ENCODE assay signal across 9 cellular contexts in genomic region chr16:67311607-67312449, GRCh38. TPM values are rescaled to one million over a fixed set of nuclear protein-coding genes. Genes with fewer than 3 reads are reported as not detected.
A peak's percentile ranks its signal among the peaks of the same experiment; 100 is the strongest.
DNase-seq lines count a peak whose midpoint lies in the region; ATAC-seq and TF ChIP-seq lines count a peak whose summit lies in the region.
"Had no signal": no experiment of that assay in that cellular context is flagged by ENCODE, and none has a peak within 500 bp of the region (broad histone marks: within the 10 kb centered on the region; RNA-seq: fewer than 3 reads in every experiment).

No MANE protein-coding gene starts in this region.

- H3K4me1 ChIP-seq in colonic mucosa (no peaks in the 10 kb centered on the region), trophoblast cell (ENCODE audit: control insufficient read depth in 1 of 2, insufficient read depth in 2 of 2, low read length in 2 of 2) (peaks cover 9 to 14% of the 10 kb centered on the region in 2 experiments), endodermal cell (ENCODE audit: control insufficient read depth, insufficient read depth, low read length) (no peaks in the 10 kb centered on the region)

- WGBS in trophoblast cell (ENCODE audit: extremely low coverage, insufficient coverage, insufficient read length) = no CpG with 5 or more reads among the region's 5 CpGs
- 89 to 94% methylated on average over 4 to 5 of the region's 5 CpGs for WGBS in endodermal cell (ENCODE audit: insufficient coverage in 1 of 2, insufficient read length in 1 of 2), 2 experiments

- no peaks in the 10 kb centered on the region for H3K9me3 ChIP-seq in colonic mucosa
- H3K9me3 ChIP-seq in trophoblast cell (ENCODE audit: insufficient read depth, low read depth, low read length) = no peaks in the 10 kb centered on the region
- no peaks in the 10 kb centered on the region for H3K9me3 ChIP-seq in endodermal cell (ENCODE audit: control insufficient read depth, low read length)

- H3K4me2 ChIP-seq in trophoblast cell (ENCODE audit: low read length) = peak overlapping the region; percentile 37

- ATAC-seq in GM18519 (IDR thresholded peaks at IDR 0.05; ENCODE audit: low FRiP score, unreplicated experiment) (peak; percentile 68), HG02870 (IDR thresholded peaks at IDR 0.05; ENCODE audit: unreplicated experiment) (peak; percentile 77)

- H3K27me3 ChIP-seq in colonic mucosa (no peaks in the 10 kb centered on the region), trophoblast cell (ENCODE audit: insufficient read depth, low read length) (no peaks in the 10 kb centered on the region), endodermal cell (ENCODE audit: control insufficient read depth, insufficient read depth, low read length, poor library complexity, severe bottlenecking) (no peaks in the 10 kb centered on the region)

- DNase-seq in colonic mucosa (peak; percentile 43), trophoblast cell (peak; percentile 93 to 96), ureter (ENCODE audit: low spot score) (no peak), endodermal cell (no peak), mesenteric fat pad (ENCODE audit: low spot score) (no peak)

- H2BK12ac ChIP-seq in trophoblast cell (ENCODE audit: low read length) = peak overlapping the region; percentile 6

- H2AFZ ChIP-seq in trophoblast cell (ENCODE audit: insufficient read depth, low read length, poor library complexity) = no peak overlapping the region

- no peak overlapping the region for H3K23ac ChIP-seq in trophoblast cell (ENCODE audit: low read length)

- intact Hi-C loops in colonic mucosa (cut with DNase I) = no loop called here

- no peak overlapping the region for H2AK5ac ChIP-seq in trophoblast cell (ENCODE audit: low read length)

- H4K91ac ChIP-seq in trophoblast cell (ENCODE audit: low read depth, low read length) = peak overlapping the region; percentile 20

- no peak overlapping the region for H3K14ac ChIP-seq in trophoblast cell (ENCODE audit: low read length)

- H3K18ac ChIP-seq in trophoblast cell (ENCODE audit: low read length) = peak overlapping the region; percentile 23

- H3K9ac ChIP-seq in colonic mucosa (ENCODE audit: low read depth in 2 of 2, low read length in 2 of 2) (no peak overlapping the region), trophoblast cell (ENCODE audit: low read length) (no peak overlapping the region), endodermal cell (ENCODE audit: extremely low read depth, low read length, poor library complexity, severe bottlenecking) (no peak overlapping the region)

- H2BK5ac ChIP-seq in trophoblast cell (ENCODE audit: low read depth, low read length, poor library complexity) = peak overlapping the region; percentile 20

- no peaks in the 10 kb centered on the region for H3K9me3 Mint-ChIP-seq in T-helper 1 cell treated with Interleukin-12 subunit alpha and Interleukin-12 subunit beta and Interleukin-4 antibody, amounts not matched to agents 30 μg/mL and 1 μg/mL, for 36 hours
- no peaks in the 10 kb centered on the region for H3K9me3 Mint-ChIP-seq in endodermal cell

- H2BK120ac ChIP-seq in trophoblast cell (ENCODE audit: insufficient read depth, low read length, poor library complexity) = no peak overlapping the region

- no peaks in the 10 kb centered on the region for H3K79me2 ChIP-seq in trophoblast cell (ENCODE audit: control insufficient read depth, insufficient read depth, low read length, poor library complexity)

- H3K27ac Mint-ChIP-seq in T-helper 1 cell treated with Interleukin-12 subunit alpha and Interleukin-12 subunit beta and Interleukin-4 antibody, amounts not matched to agents 30 μg/mL and 1 μg/mL, for 36 hours = peak overlapping the region; percentile 90
- no peak overlapping the region for H3K27ac Mint-ChIP-seq in endodermal cell

- H3K4me3 ChIP-seq in colonic mucosa (no peak overlapping the region), trophoblast cell (ENCODE audit: low read depth, low read length) (no peak overlapping the region), endodermal cell (ENCODE audit: low read length) (no peak overlapping the region)

- H3K79me1 ChIP-seq in trophoblast cell (ENCODE audit: low read length) = peaks cover 5% of the 10 kb centered on the region

- H4K8ac ChIP-seq in trophoblast cell (ENCODE audit: low read depth, low read length) = no peak overlapping the region

- H3K36me3 Mint-ChIP-seq in T-helper 1 cell treated with Interleukin-12 subunit alpha and Interleukin-12 subunit beta and Interleukin-4 antibody, amounts not matched to agents 30 μg/mL and 1 μg/mL, for 36 hours (ENCODE audit: low read depth) = no peaks in the 10 kb centered on the region
- H3K36me3 Mint-ChIP-seq in endodermal cell (ENCODE audit: low read depth) = no peaks in the 10 kb centered on the region

- H3K36me3 ChIP-seq in colonic mucosa (no peaks in the 10 kb centered on the region), trophoblast cell (ENCODE audit: control insufficient read depth in 1 of 2, insufficient read depth in 2 of 2, low read length in 2 of 2) (no peaks in the 10 kb centered on the region), endodermal cell (ENCODE audit: control insufficient read depth, insufficient read depth, low read length) (no peaks in the 10 kb centered on the region)

- H3K27me3 Mint-ChIP-seq in T-helper 1 cell treated with Interleukin-12 subunit alpha and Interleukin-12 subunit beta and Interleukin-4 antibody, amounts not matched to agents 30 μg/mL and 1 μg/mL, for 36 hours (ENCODE audit: low read depth) = no peaks in the 10 kb centered on the region
- peaks cover 13% of the 10 kb centered on the region for H3K27me3 Mint-ChIP-seq in endodermal cell (ENCODE audit: insufficient read depth)

- TF ChIP-seq CTCF in colonic mucosa (IDR thresholded peaks at IDR 0.05) (no peak), endodermal cell (conservative IDR thresholded peaks at IDR 0.05) (no peak)

- H3K4me3 Mint-ChIP-seq in T-helper 1 cell treated with Interleukin-12 subunit alpha and Interleukin-12 subunit beta and Interleukin-4 antibody, amounts not matched to agents 30 μg/mL and 1 μg/mL, for 36 hours = peak overlapping the region; percentile 6
- no peak overlapping the region for H3K4me3 Mint-ChIP-seq in endodermal cell

- peaks cover 32% of the 10 kb centered on the region for H3K4me1 Mint-ChIP-seq in T-helper 1 cell treated with Interleukin-12 subunit alpha and Interleukin-12 subunit beta and Interleukin-4 antibody, amounts not matched to agents 30 μg/mL and 1 μg/mL, for 36 hours (ENCODE audit: low read depth)
- peaks cover 3% of the 10 kb centered on the region for H3K4me1 Mint-ChIP-seq in endodermal cell

- H3K27ac ChIP-seq in colonic mucosa = peak overlapping the region; percentile 10
- H3K27ac ChIP-seq in trophoblast cell (ENCODE audit: low read depth, low read length) = peak overlapping the region; percentile 94
- H3K27ac ChIP-seq in endodermal cell (ENCODE audit: low read depth, low read length) = no peak overlapping the region

- no peak overlapping the region for H3K4ac ChIP-seq in trophoblast cell (ENCODE audit: low read depth, low read length)

- no peak overlapping the region for H4K12ac ChIP-seq in trophoblast cell (ENCODE audit: low read depth, low read length)

RNA-seq across cellular contexts. Expression of gene KCTD19, which starts 14.7 kb away (rescaled TPM):
- total RNA-seq in colonic mucosa (under 1 TPM in 1 of 2 donors, not detected in 1; 0.24 TPM), ureter (not detected), endodermal cell (1 to 10 TPM; 1.2 to 1.3 TPM), mesenteric fat pad (not detected)
- 0.10 and 0.22 TPM in 2 replicates for polyA plus RNA-seq in trophoblast cell (2013)
- polyA plus RNA-seq in endodermal cell (2013, experiment 1 of 2) = 1.5 TPM
- polyA plus RNA-seq in endodermal cell (2013, experiment 2 of 2) = 1.7 TPM

RNA-seq across cellular contexts. Expression of gene LRRC36, which starts 14.8 kb away (rescaled TPM):
- total RNA-seq in colonic mucosa = 1 to 10 TPM in 1 of 2 donors, not detected in 1; 1.1 TPM
- polyA plus RNA-seq in trophoblast cell (2013) = 0.03 and 0.08 TPM in 2 replicates
- not detected for total RNA-seq in ureter
- total RNA-seq in endodermal cell = under 1 TPM in 1 of 2 donors, not detected in 1; 0.73 TPM
- 0.50 TPM for polyA plus RNA-seq in endodermal cell (2013, experiment 1 of 2)
- 0.54 TPM for polyA plus RNA-seq in endodermal cell (2013, experiment 2 of 2)
- total RNA-seq in mesenteric fat pad = 0.22 TPM
- total RNA-seq: T-helper 2 cell treated with Interferon-gamma antibody and Interleukin-4, amounts not matched to agents 100 ng/mL and 5 ng/mL, for 36 hours had no signal

RNA-seq across cellular contexts. Expression of gene PLEKHG4, which starts 32.5 kb away (rescaled TPM):
- total RNA-seq in colonic mucosa = 10 to 100 TPM; 13.1 to 14.7 TPM
- polyA plus RNA-seq in trophoblast cell (2013) = 0.35 and 0.60 TPM in 2 replicates
- 10.3 TPM for total RNA-seq in ureter
- total RNA-seq in endodermal cell = 10 to 100 TPM; 10.5 to 12.4 TPM
- polyA plus RNA-seq in endodermal cell (2013, experiment 1 of 2) = 6.1 TPM
- 3.8 TPM for polyA plus RNA-seq in endodermal cell (2013, experiment 2 of 2)
- 4.0 TPM for total RNA-seq in mesenteric fat pad

Comparison
In these comparisons a context has a peak if more than half of its experiments do, and no peak if none do; other contexts are left out.
1. DNase-seq: peak in colonic mucosa (single experiment) and trophoblast cell (2 of 2); none in ureter (single experiment), endodermal cell (single experiment) and mesenteric fat pad (single experiment).